8 cellular contexts compared by ENCODE assay signal in genomic region chr20:37346232-37346525, GRCh38. TPM values are rescaled to one million over a fixed set of nuclear protein-coding genes. Genes with fewer than 3 reads are reported as not detected.
DNase-seq lines count a peak whose midpoint lies in the region; ATAC-seq and TF ChIP-seq lines count a peak whose summit lies in the region.

No MANE protein-coding gene starts in this region.

- CTCF ChIA-PET in SK-N-SH (lab: Yijun Ruan, JAX) = interaction anchor here (1.0 to 1.6 kb wide), 3 partner anchors 9 to 151 kb away, joined by 3 to 7 read pairs (median 4); no protein-coding TSS in a partner anchor
- CTCF ChIA-PET in activated CD4-positive, alpha-beta T cell treated with anti-CD3 and anti-CD28 coated beads, Interleukin-2, amount 10 ng/mL, durations not matched to agents 7 days and 5 days (lab: Charles Lee) = no interaction called here

- peaks cover 2% of the 10 kb centered on the region for H3K27me3 Mint-ChIP-seq in activated CD4-positive, alpha-beta T cell treated with anti-CD3 and anti-CD28 coated beads, Interleukin-2, amount 10 ng/mL, durations not matched to agents 7 days and 5 days

- peak overlapping the region; percentile 70 for H3K9ac ChIP-seq in SK-N-SH

- 4% methylated on average over 11 of the region's 35 CpGs for WGBS in SK-N-SH (ENCODE audit: low lambda C conversion rate)

- no peaks in the 10 kb centered on the region for H3K9me3 ChIP-seq in SK-N-SH

- peaks cover 17% of the 10 kb centered on the region for H3F3A ChIP-seq in SK-N-SH (replicated peaks; ENCODE audit: insufficient read depth)

- peaks cover 55% of the 10 kb centered on the region for H3K79me2 ChIP-seq in SK-N-SH (ENCODE audit: insufficient read depth)

- DNase-seq in SK-N-SH = peak; percentile 84
- peak; percentile 55 for DNase-seq in hepatic stellate cell (ENCODE audit: low spot score)
- no peak for DNase-seq in stimulated activated effector memory CD8-positive, alpha-beta T cell treated with anti-CD3 and anti-CD28 coated beads, Interleukin-12 subunit alpha, Interleukin-12 subunit beta, amount 100 ng/mL, for 72 hours (ENCODE audit: low spot score in 2 of 2)
- no peak for DNase-seq in activated CD4-positive, alpha-beta T cell treated with anti-CD3 and anti-CD28 coated beads, Interleukin-2, amount 10 ng/mL, durations not matched to agents 7 days and 5 days
- no peak for DNase-seq in DMS153 (lab: John Stamatoyannopoulos, UW)

- H3K27me3 ChIP-seq in SK-N-SH (ENCODE audit: insufficient read depth) = no peaks in the 10 kb centered on the region

- no peaks in the 10 kb centered on the region for H3K9me2 ChIP-seq in SK-N-SH

- POLR2A ChIA-PET in SK-N-SH (lab: Yijun Ruan, JAX) = interaction anchor here (1.0 to 1.4 kb wide), 3 partner anchors 32 to 79 kb away, joined by 3 to 8 read pairs (median 4); partner anchors contain the start of gene MANBAL
- POLR2A ChIA-PET in activated CD4-positive, alpha-beta T cell treated with anti-CD3 and anti-CD28 coated beads, Interleukin-2, amount 10 ng/mL, durations not matched to agents 7 days and 5 days (lab: Charles Lee) = no interaction called here

- H4K20me1 ChIP-seq in SK-N-SH (ENCODE audit: insufficient read depth) = peaks cover 9% of the 10 kb centered on the region; the same call in 1 of the 2 replicates

- H3K27ac Mint-ChIP-seq in stimulated activated effector memory CD8-positive, alpha-beta T cell treated with anti-CD3 and anti-CD28 coated beads, Interleukin-12 subunit alpha, Interleukin-12 subunit beta, amount 100 ng/mL, for 72 hours = no peak overlapping the region
- no peak overlapping the region for H3K27ac Mint-ChIP-seq in activated CD4-positive, alpha-beta T cell treated with anti-CD3 and anti-CD28 coated beads, Interleukin-2, amount 10 ng/mL, durations not matched to agents 7 days and 5 days

- no peak for TF ChIP-seq CTCF in SK-N-SH (IDR thresholded peaks at IDR 0.05)

- peaks cover 56% of the 10 kb centered on the region for H3K4me1 Mint-ChIP-seq in stimulated activated effector memory CD8-positive, alpha-beta T cell treated with anti-CD3 and anti-CD28 coated beads, Interleukin-12 subunit alpha, Interleukin-12 subunit beta, amount 100 ng/mL, for 72 hours
- peaks cover 21% of the 10 kb centered on the region for H3K4me1 Mint-ChIP-seq in activated CD4-positive, alpha-beta T cell treated with anti-CD3 and anti-CD28 coated beads, Interleukin-2, amount 10 ng/mL, durations not matched to agents 7 days and 5 days

- peaks cover 6% of the 10 kb centered on the region for H3K36me3 Mint-ChIP-seq in stimulated activated effector memory CD8-positive, alpha-beta T cell treated with anti-CD3 and anti-CD28 coated beads, Interleukin-12 subunit alpha, Interleukin-12 subunit beta, amount 100 ng/mL, for 72 hours
- no peaks in the 10 kb centered on the region for H3K36me3 Mint-ChIP-seq in activated CD4-positive, alpha-beta T cell treated with anti-CD3 and anti-CD28 coated beads, Interleukin-2, amount 10 ng/mL, durations not matched to agents 7 days and 5 days (ENCODE audit: low read depth)

- peaks cover 4 to 49% of the 10 kb centered on the region in 2 experiments; a peak in 3 of 4 replicates for H3K4me1 ChIP-seq in SK-N-SH (ENCODE audit: control insufficient read depth in 1 of 2, insufficient read depth in 2 of 2, low read depth in 1 of 2, low read length in 1 of 2)

- H3K4me2 ChIP-seq in SK-N-SH = peak overlapping the region; percentile 87; the same call in 1 of the 2 replicates

- peak overlapping the region; percentile 62 to 64 for H3K4me3 ChIP-seq in SK-N-SH (ENCODE audit: low read depth in 2 of 2, low read length in 1 of 2)

- peak overlapping the region; percentile 65 for H3K4me3 Mint-ChIP-seq in stimulated activated effector memory CD8-positive, alpha-beta T cell treated with anti-CD3 and anti-CD28 coated beads, Interleukin-12 subunit alpha, Interleukin-12 subunit beta, amount 100 ng/mL, for 72 hours
- no peak overlapping the region for H3K4me3 Mint-ChIP-seq in activated CD4-positive, alpha-beta T cell treated with anti-CD3 and anti-CD28 coated beads, Interleukin-2, amount 10 ng/mL, durations not matched to agents 7 days and 5 days

- H2AFZ ChIP-seq in SK-N-SH (ENCODE audit: low read depth) = no peak overlapping the region

- H3K9me3 Mint-ChIP-seq in stimulated activated effector memory CD8-positive, alpha-beta T cell treated with anti-CD3 and anti-CD28 coated beads, Interleukin-12 subunit alpha, Interleukin-12 subunit beta, amount 100 ng/mL, for 72 hours = no peaks in the 10 kb centered on the region
- no peaks in the 10 kb centered on the region for H3K9me3 Mint-ChIP-seq in activated CD4-positive, alpha-beta T cell treated with anti-CD3 and anti-CD28 coated beads, Interleukin-2, amount 10 ng/mL, durations not matched to agents 7 days and 5 days

- no peak for TF ChIP-seq RAD21 in SK-N-SH (IDR thresholded peaks at IDR 0.05; ENCODE audit: low read length)

- no peak for TF ChIP-seq EP300 in SK-N-SH (IDR thresholded peaks at IDR 0.05; ENCODE audit: borderline replicate concordance in 1 of 2, low read depth in 1 of 2, low read length in 1 of 2)

- H3K36me3 ChIP-seq in SK-N-SH (replicated peaks in 1 of 2; ENCODE audit: control insufficient read depth in 1 of 2, insufficient read depth in 2 of 2, low read length in 1 of 2) = peaks cover 0 to 1% of the 10 kb centered on the region in 2 experiments

- ATAC-seq in GM18511 (IDR thresholded peaks at IDR 0.05; ENCODE audit: unreplicated experiment) = peak; percentile 15
- ATAC-seq in stimulated activated effector memory CD8-positive, alpha-beta T cell treated with anti-CD3 and anti-CD28 coated beads, Interleukin-12 subunit alpha, Interleukin-12 subunit beta, amount 100 ng/mL, for 72 hours = no peak
- ATAC-seq in GM19328 (IDR thresholded peaks at IDR 0.05; ENCODE audit: unreplicated experiment) = no peak
- no peak for ATAC-seq in HG03439 (IDR thresholded peaks at IDR 0.05; ENCODE audit: unreplicated experiment)

- H3K27ac ChIP-seq in SK-N-SH (ENCODE audit: low read depth in 2 of 2, low read length in 1 of 2) = peak overlapping the region in 1 of 2 experiments; percentile 88; a peak in 2 of 4 replicates

TF ChIP-seq in SK-N-SH, 30 proteins besides CTCF, POLR2A, EP300 and RAD21:
- 0 out of 2 replicates have a peak, but pooled peaks have one; percentile 5 for TF ChIP-seq MXI1 (IDR thresholded peaks at IDR 0.05; ENCODE audit: low read depth, low read length)
- no peak for TF ChIP-seq NRF1 (IDR thresholded peaks at IDR 0.05; ENCODE audit: low read depth, low read length)

RNA-seq across cellular contexts. Expression of gene SRC, which starts 0.2 kb away (rescaled TPM):
- polyA plus RNA-seq in SK-N-SH (2012; rRNA removed) = 23.8 and 25.6 TPM in 2 replicates
- polyA plus RNA-seq in SK-N-SH (2012; cell fraction: cytosol; rRNA removed) = 9.6 and 17.1 TPM in 2 replicates
- polyA plus RNA-seq in SK-N-SH (2012; cell fraction: nucleus; rRNA removed) = 49.2 and 58.8 TPM in 2 replicates
- 1 to 10 TPM; 2.1 to 2.6 TPM for total RNA-seq in activated CD4-positive, alpha-beta T cell treated with anti-CD3 and anti-CD28 coated beads, Interleukin-2, amount 10 ng/mL, durations not matched to agents 7 days and 5 days

RNA-seq across cellular contexts. Expression of gene MANBAL, which starts 56.7 kb away (rescaled TPM):
- polyA plus RNA-seq in SK-N-SH (2012; rRNA removed) = 105 and 141 TPM in 2 replicates
- polyA plus RNA-seq in SK-N-SH (2012; cell fraction: cytosol; rRNA removed) = 96.7 and 125 TPM in 2 replicates
- polyA plus RNA-seq in SK-N-SH (2012; cell fraction: nucleus; rRNA removed) = 67.4 and 78.5 TPM in 2 replicates
- total RNA-seq in activated CD4-positive, alpha-beta T cell treated with anti-CD3 and anti-CD28 coated beads, Interleukin-2, amount 10 ng/mL, durations not matched to agents 7 days and 5 days = 10 to 100 TPM; 10.9 to 11.0 TPM

Comparison
In these comparisons a context has a peak if more than half of its experiments do, and no peak if none do; other contexts are left out.
1. DNase-seq: peak in SK-N-SH (single experiment) and hepatic stellate cell (single experiment); none in stimulated activated effector memory CD8-positive, alpha-beta T cell treated with anti-CD3 and anti-CD28 coated beads, Interleukin-12 subunit alpha, Interleukin-12 subunit beta, amount 100 ng/mL, for 72 hours (0 of 2), activated CD4-positive, alpha-beta T cell treated with anti-CD3 and anti-CD28 coated beads, Interleukin-2, amount 10 ng/mL, durations not matched to agents 7 days and 5 days (single experiment) and DMS153 (single experiment).